In the genomic region with DNA sequence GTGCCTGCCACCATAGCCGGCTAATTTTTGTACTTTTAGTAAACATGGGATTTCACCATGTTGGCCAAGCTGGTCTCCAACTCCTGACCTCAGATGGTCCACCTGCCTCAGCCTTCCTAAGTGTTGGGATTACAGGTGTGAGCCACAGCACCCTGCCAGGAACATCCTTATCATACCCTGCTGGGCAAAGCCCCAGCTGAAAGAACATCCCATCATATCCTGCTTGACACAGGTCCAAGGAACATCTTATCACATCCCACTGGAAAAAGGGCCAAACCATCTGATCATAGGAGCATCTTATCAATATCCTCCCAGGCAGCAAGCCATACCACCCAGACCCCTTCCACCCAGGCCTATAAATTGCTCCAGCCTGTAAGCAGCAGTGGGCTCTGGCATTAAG, we compare ENCODE assay signal across 35 cellular contexts.
"Had no signal": no experiment of that assay in that cellular context is flagged by ENCODE, and none has a peak within 500 bp of the region (broad histone marks: within the 10 kb centered on the region; RNA-seq: fewer than 3 reads in every experiment).

No MANE protein-coding gene starts in this region.

- DNase-seq: Karpas-422, Kasumi-1, KBM-7, KG1, MG63, MM.1S, MV-4-11, NCI-H1048, NCI-H1092, NCI-H1092 treated with DMSO at 0.1 percent for 48 hours, NCI-H1105, NCI-H1105 treated with DMSO at 0.1 percent for 48 hours, NCI-H1417, NCI-H1417 treated with DMSO at 0.1 percent for 48 hours, NCI-H1436, NCI-H1436 treated with DMSO at 0.1 percent for 48 hours, NCI-H146, NCI-H1694, NCI-H1694 treated with DMSO at 0.1 percent for 48 hours, NCI-H187, NCI-H187 treated with DMSO at 0.1 percent for 48 hours, NCI-H1930, NCI-H2029, NCI-H2029 treated with DMSO at 0.1 percent for 48 hours, NCI-H2081, NCI-H2081 treated with DMSO at 0.1 percent for 48 hours, NCI-H2107, NCI-H2171, NCI-H2171 treated with DMSO at 0.1 percent for 48 hours, NCI-H2227 treated with DMSO at 0.1 percent for 48 hours, NCI-H226, NCI-H345, NCI-H446, NCI-H446 treated with DMSO at 0.1 percent for 48 hours had no signal

- H3K4me3 ChIP-seq: MG63 had no signal

- H3K36me3 ChIP-seq: MG63 had no signal

- H3K9me3 ChIP-seq: MG63 had no signal

- H3K27ac ChIP-seq: KMS-11 had no signal

- H3K27me3 ChIP-seq: MG63 had no signal
